ENCODE assay signal across 23 cellular contexts in the genomic region with DNA sequence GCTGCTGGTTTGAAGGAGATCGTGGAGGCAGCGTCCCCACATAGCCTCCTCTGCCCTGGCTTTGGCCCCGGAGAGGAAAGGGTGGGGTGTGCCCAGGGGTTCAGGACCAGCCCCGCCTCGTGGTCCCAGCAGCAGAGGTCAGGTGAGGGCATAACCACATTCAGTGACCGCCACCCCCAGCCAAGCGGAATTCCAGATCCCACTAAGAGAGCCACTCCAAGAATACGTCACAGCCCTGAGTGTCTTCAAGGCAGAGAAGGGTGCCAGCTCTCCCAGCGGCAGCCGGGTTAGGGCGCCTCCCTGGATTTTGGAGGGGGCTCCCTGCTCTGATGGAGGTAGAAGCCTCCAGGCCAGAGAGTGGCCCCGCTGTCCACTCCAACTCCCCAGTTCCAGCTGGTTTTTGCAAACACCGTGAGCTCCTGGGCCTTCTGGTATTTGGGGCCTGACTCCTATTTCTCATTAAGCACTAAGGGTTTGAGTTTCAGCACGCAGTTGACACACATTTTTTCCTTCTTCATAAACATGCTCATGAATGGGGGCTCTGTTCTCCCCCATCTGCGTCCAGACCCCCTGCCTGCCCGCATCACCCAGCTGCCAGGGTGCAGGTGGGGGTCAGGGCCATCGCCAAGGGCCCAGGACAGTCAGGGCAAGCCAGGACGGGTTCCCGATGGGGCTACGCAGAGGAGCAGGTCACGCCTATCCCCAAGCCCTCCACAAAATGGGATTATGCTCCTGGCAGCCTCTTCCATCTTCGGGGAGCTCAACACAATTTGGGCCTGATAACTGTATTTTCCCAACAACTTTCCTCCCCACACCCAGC.
DNase-seq lines count a peak whose midpoint lies in the region; ATAC-seq, FAIRE-seq and TF ChIP-seq lines count a peak whose summit lies in the region.
"Had no signal": no experiment of that assay in that cellular context is flagged by ENCODE, and none has a peak within 500 bp of the region (broad histone marks: within the 10 kb centered on the region; RNA-seq: fewer than 3 reads in every experiment).

No MANE protein-coding gene starts in this region.

- H3K4me1 Mint-ChIP-seq in Caco-2 (ENCODE audit: low read depth, unreplicated experiment), result no peaks in the 10 kb centered on the region
- peaks cover 10% of the 10 kb centered on the region for H3K4me1 Mint-ChIP-seq in WTC11

- H3K9me3 ChIP-seq in Caco-2, result no peaks in the 10 kb centered on the region
- H3K9me3 ChIP-seq in left lung, result no peaks in the 10 kb centered on the region
- H3K9me3 ChIP-seq: prostate gland, SJSA1 had no signal

- H3K4me1 ChIP-seq in Caco-2, result no peaks in the 10 kb centered on the region
- H3K4me1 ChIP-seq in left lung, result no peaks in the 10 kb centered on the region
- H3K4me1 ChIP-seq: prostate gland had no signal

- peak overlapping the region; percentile 4 for H3K27ac Mint-ChIP-seq in Caco-2 (ENCODE audit: unreplicated experiment)
- peak overlapping the region; percentile 88 for H3K27ac Mint-ChIP-seq in WTC11
- H3K27ac Mint-ChIP-seq: activated CD4-positive, alpha-beta T cell treated with anti-CD3 and anti-CD28 coated beads, Interleukin-2, amount 10 ng/mL, durations not matched to agents 24 days and 14 days; HFFc6; natural killer cell; T-helper 1 cell treated with Interleukin-12 subunit alpha and Interleukin-12 subunit beta and Interleukin-4 antibody, amounts not matched to agents 30 μg/mL and 1 μg/mL, for 36 hours had no signal

- no peaks in the 10 kb centered on the region for H3K27me3 Mint-ChIP-seq in Caco-2 (ENCODE audit: insufficient read depth, unreplicated experiment)
- H3K27me3 Mint-ChIP-seq in WTC11 (ENCODE audit: low read depth), result no peaks in the 10 kb centered on the region
- H3K27me3 Mint-ChIP-seq: activated CD4-positive, alpha-beta T cell treated with anti-CD3 and anti-CD28 coated beads, Interleukin-2, amount 10 ng/mL, durations not matched to agents 24 days and 14 days had no signal

- CTCF ChIA-PET in Caco-2 (lab: Charles Lee) (no interaction called here), WTC11 (lab: Charles Lee) (no interaction called here)

- no peak for DNase-seq in Caco-2
- DNase-seq in WTC11 (ENCODE audit: low spot score), result no peak
- DNase-seq in left lung, result peak; percentile 66 to 80
- no peak for DNase-seq in sciatic nerve (ENCODE audit: low spot score)
- DNase-seq in A172 (ENCODE audit: low spot score), result no peak
- DNase-seq in HTR-8/SVneo (ENCODE audit: insufficient read length, low spot score), result no peak
- no peak for DNase-seq in HuH-7.5 (ENCODE audit: low spot score)
- DNase-seq: activated CD4-positive, alpha-beta T cell treated with anti-CD3 and anti-CD28 coated beads, Interleukin-2, amount 10 ng/mL, durations not matched to agents 24 days and 14 days; activated effector memory CD4-positive, alpha-beta T cell treated with Interleukin-2 at 50 U/mL for 16 hours; HFFc6; immature natural killer cell; natural killer cell; NCI-H2227 treated with DMSO at 0.1 percent for 48 hours; NCI-H82; PC-3; stimulated activated CD4-positive, alpha-beta T cell treated with anti-CD3 and anti-CD28 coated beads, Interleukin-4, amount 100 ng/mL, for 1 hour had no signal

- ATAC-seq in WTC11 (no peak), left lung (peak; percentile 89), sciatic nerve (peak; percentile 74), HG03045 (IDR thresholded peaks at IDR 0.05; ENCODE audit: unreplicated experiment) (no peak)
- ATAC-seq: natural killer cell, PC-3 had no signal

- peaks cover 36% of the 10 kb centered on the region for H3K36me3 Mint-ChIP-seq in Caco-2 (ENCODE audit: insufficient read depth, unreplicated experiment)
- peaks cover 27% of the 10 kb centered on the region for H3K36me3 Mint-ChIP-seq in WTC11
- H3K36me3 Mint-ChIP-seq: natural killer cell had no signal

- intact Hi-C loops in Caco-2 (cut with micrococcal nuclease; ENCODE audit: unreplicated experiment) (no loop called here), left lung (cut with DNase I) (no loop called here), sciatic nerve (cut with DNase I) (no loop called here)

- H3K4me3 Mint-ChIP-seq in Caco-2 (ENCODE audit: unreplicated experiment) (no peak overlapping the region), WTC11 (no peak overlapping the region)
- H3K4me3 Mint-ChIP-seq: activated CD4-positive, alpha-beta T cell treated with anti-CD3 and anti-CD28 coated beads, Interleukin-2, amount 10 ng/mL, durations not matched to agents 24 days and 14 days; HFFc6; immature natural killer cell; natural killer cell; T-helper 1 cell treated with Interleukin-12 subunit alpha and Interleukin-12 subunit beta and Interleukin-4 antibody, amounts not matched to agents 30 μg/mL and 1 μg/mL, for 36 hours had no signal

- H3K27ac ChIP-seq in left lung, result peak overlapping the region in 1 of 2 donors; percentile 26
- H3K27ac ChIP-seq: C4-2B, prostate gland, SJSA1 had no signal

- no peak for TF ChIP-seq CTCF in Caco-2 (IDR thresholded peaks at IDR 0.05; ENCODE audit: insufficient read depth in 1 of 2, low read depth in 1 of 2, low read length in 1 of 2, severe bottlenecking in 1 of 2, unreplicated experiment in 1 of 2)
- TF ChIP-seq CTCF in WTC11 (IDR thresholded peaks at IDR 0.05), result no peak
- TF ChIP-seq CTCF in left lung (IDR thresholded peaks at IDR 0.05), result no peak

- H3K27me3 ChIP-seq in Caco-2 (replicated peaks; ENCODE audit: control insufficient read depth, insufficient read depth, low read length), result no peaks in the 10 kb centered on the region
- H3K27me3 ChIP-seq in left lung, result no peaks in the 10 kb centered on the region
- H3K27me3 ChIP-seq: SJSA1 had no signal

- H3K36me3 ChIP-seq in Caco-2 (ENCODE audit: control insufficient read depth, insufficient read depth, low read length) (peaks cover 3% of the 10 kb centered on the region), left lung (peaks cover 0 to 77% of the 10 kb centered on the region in 2 donors)
- H3K36me3 ChIP-seq: prostate gland had no signal

- POLR2A ChIA-PET in Caco-2 (lab: Charles Lee) (no interaction called here), WTC11 (lab: Charles Lee) (no interaction called here)

- H3K4me3 ChIP-seq in Caco-2 (ENCODE audit: low read depth, low read length) (no peak overlapping the region), left lung (no peak overlapping the region)
- H3K4me3 ChIP-seq: prostate gland, SJSA1 had no signal

- BruUV-seq in Caco-2 (replicated peaks; lab: Mats Ljungman, UMichigan), result no TSS peak

- H3K9me3 Mint-ChIP-seq in Caco-2 (ENCODE audit: unreplicated experiment) (no peaks in the 10 kb centered on the region), WTC11 (no peaks in the 10 kb centered on the region)
- H3K9me3 Mint-ChIP-seq: activated CD4-positive, alpha-beta T cell treated with anti-CD3 and anti-CD28 coated beads, Interleukin-2, amount 10 ng/mL, durations not matched to agents 24 days and 14 days; HFFc6; immature natural killer cell; natural killer cell; T-helper 1 cell treated with Interleukin-12 subunit alpha and Interleukin-12 subunit beta and Interleukin-4 antibody, amounts not matched to agents 30 μg/mL and 1 μg/mL, for 36 hours had no signal

- FAIRE-seq in HTR-8/SVneo (lab: Jason Lieb, UNC), result no peak
- FAIRE-seq: bronchial epithelial cell, GM18507 had no signal

TF ChIP-seq in WTC11, 78 proteins besides CTCF, POLR2A, EP300 and RAD21:
- TF ChIP-seq SMAD3 (CRISPR knock-in tag; IDR thresholded peaks at IDR 0.05; ENCODE audit: borderline replicate concordance) (no peak), NR2C2 (CRISPR knock-in tag; IDR thresholded peaks at IDR 0.05) (no peak), NFATC4 (CRISPR knock-in tag; IDR thresholded peaks at IDR 0.05) (no peak), FOXJ3 (CRISPR knock-in tag; IDR thresholded peaks at IDR 0.05; ENCODE audit: borderline replicate concordance) (no peak), JUN (CRISPR knock-in tag; IDR thresholded peaks at IDR 0.05) (no peak)
- TF ChIP-seq, protein P1, sequence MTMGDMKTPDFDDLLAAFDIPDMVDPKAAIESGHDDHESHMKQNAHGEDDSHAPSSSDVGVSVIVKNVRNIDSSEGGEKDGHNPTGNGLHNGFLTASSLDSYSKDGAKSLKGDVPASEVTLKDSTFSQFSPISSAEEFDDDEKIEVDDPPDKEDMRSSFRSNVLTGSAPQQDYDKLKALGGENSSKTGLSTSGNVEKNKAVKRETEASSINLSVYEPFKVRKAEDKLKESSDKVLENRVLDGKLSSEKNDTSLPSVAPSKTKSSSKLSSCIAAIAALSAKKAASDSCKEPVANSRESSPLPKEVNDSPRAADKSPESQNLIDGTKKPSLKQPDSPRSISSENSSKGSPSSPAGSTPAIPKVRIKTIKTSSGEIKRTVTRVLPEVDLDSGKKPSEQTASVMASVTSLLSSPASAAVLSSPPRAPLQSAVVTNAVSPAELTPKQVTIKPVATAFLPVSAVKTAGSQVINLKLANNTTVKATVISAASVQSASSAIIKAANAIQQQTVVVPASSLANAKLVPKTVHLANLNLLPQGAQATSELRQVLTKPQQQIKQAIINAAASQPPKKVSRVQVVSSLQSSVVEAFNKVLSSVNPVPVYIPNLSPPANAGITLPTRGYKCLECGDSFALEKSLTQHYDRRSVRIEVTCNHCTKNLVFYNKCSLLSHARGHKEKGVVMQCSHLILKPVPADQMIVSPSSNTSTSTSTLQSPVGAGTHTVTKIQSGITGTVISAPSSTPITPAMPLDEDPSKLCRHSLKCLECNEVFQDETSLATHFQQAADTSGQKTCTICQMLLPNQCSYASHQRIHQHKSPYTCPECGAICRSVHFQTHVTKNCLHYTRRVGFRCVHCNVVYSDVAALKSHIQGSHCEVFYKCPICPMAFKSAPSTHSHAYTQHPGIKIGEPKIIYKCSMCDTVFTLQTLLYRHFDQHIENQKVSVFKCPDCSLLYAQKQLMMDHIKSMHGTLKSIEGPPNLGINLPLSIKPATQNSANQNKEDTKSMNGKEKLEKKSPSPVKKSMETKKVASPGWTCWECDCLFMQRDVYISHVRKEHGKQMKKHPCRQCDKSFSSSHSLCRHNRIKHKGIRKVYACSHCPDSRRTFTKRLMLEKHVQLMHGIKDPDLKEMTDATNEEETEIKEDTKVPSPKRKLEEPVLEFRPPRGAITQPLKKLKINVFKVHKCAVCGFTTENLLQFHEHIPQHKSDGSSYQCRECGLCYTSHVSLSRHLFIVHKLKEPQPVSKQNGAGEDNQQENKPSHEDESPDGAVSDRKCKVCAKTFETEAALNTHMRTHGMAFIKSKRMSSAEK (CRISPR knock-in tag; IDR thresholded peaks at IDR 0.05; ENCODE audit: borderline replicate concordance), result no peak
- TF ChIP-seq, protein P2, sequence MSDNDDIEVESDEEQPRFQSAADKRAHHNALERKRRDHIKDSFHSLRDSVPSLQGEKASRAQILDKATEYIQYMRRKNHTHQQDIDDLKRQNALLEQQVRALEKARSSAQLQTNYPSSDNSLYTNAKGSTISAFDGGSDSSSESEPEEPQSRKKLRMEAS (CRISPR knock-in tag; IDR thresholded peaks at IDR 0.05), result no peak

Comparison
In these comparisons a context has a peak if more than half of its experiments do, and no peak if none do; other contexts are left out.
1. DNase-seq: peak in left lung (2 of 2); none in Caco-2 (0 of 2), WTC11 (single experiment), sciatic nerve (single experiment), A172 (single experiment), HTR-8/SVneo (single experiment) and HuH-7.5 (single experiment).
2. ATAC-seq: peak in left lung (single experiment) and sciatic nerve (single experiment); none in WTC11 (single experiment) and HG03045 (single experiment).